20 cellular contexts compared by ENCODE assay signal in genomic region chr2:133788391-133788790, GRCh38.
"Had no signal": no experiment of that assay in that cellular context is flagged by ENCODE, and none has a peak within 500 bp of the region (broad histone marks: within the 10 kb centered on the region; RNA-seq: fewer than 3 reads in every experiment).

No MANE protein-coding gene starts in this region.

- H3K4me3 Mint-ChIP-seq: activated naive CD8-positive, alpha-beta T cell treated with anti-CD3 and anti-CD28 coated beads, Interleukin-2, amount 50 U/mL, for 24 hours; activated T-helper 17 cell treated with anti-CD3 and anti-CD28 coated beads, Interleukin-2, amount 50 U/mL, for 72 hours; natural killer cell treated with Interleukin-12 subunit alpha and Interleukin-12 subunit beta and Interleukin-15 and Interleukin-18, amount 100 ng/mL, for 72 hours; T-cell had no signal

- H3K4me1 Mint-ChIP-seq: activated naive CD8-positive, alpha-beta T cell treated with anti-CD3 and anti-CD28 coated beads, Interleukin-2, amount 50 U/mL, for 24 hours; activated T-helper 17 cell treated with anti-CD3 and anti-CD28 coated beads, Interleukin-2, amount 50 U/mL, for 72 hours; T-cell had no signal

- H3K27me3 ChIP-seq: ascending aorta, dorsolateral prefrontal cortex had no signal

- H3K4me1 ChIP-seq: ascending aorta had no signal

- H3K36me3 Mint-ChIP-seq: natural killer cell treated with Interleukin-12 subunit alpha and Interleukin-12 subunit beta and Interleukin-15 and Interleukin-18, amount 100 ng/mL, for 72 hours; T-cell had no signal

- H3K27ac ChIP-seq: ascending aorta, dorsolateral prefrontal cortex, skin epidermis had no signal

- H3K27ac Mint-ChIP-seq: activated naive CD8-positive, alpha-beta T cell treated with anti-CD3 and anti-CD28 coated beads, Interleukin-2, amount 50 U/mL, for 24 hours; activated T-helper 17 cell treated with anti-CD3 and anti-CD28 coated beads, Interleukin-2, amount 50 U/mL, for 72 hours; natural killer cell treated with Interleukin-12 subunit alpha and Interleukin-12 subunit beta and Interleukin-15 and Interleukin-18, amount 100 ng/mL, for 72 hours; T-cell had no signal

- H3K9me3 Mint-ChIP-seq: activated T-helper 17 cell treated with anti-CD3 and anti-CD28 coated beads, Interleukin-2, amount 50 U/mL, for 72 hours had no signal

- H3K4me3 ChIP-seq: ascending aorta, dorsolateral prefrontal cortex, skin epidermis had no signal

- DNase-seq: activated CD4-positive, alpha-beta T cell treated with anti-CD3 and anti-CD28 coated beads, Interleukin-2, amount 50 U/mL, for 1 hour; activated CD8-positive, alpha-beta memory T cell treated with anti-CD3 and anti-CD28 coated beads for 24 hours; activated naive CD4-positive, alpha-beta T cell treated with Interleukin-2 at 50 U/mL for 16 hours; activated naive CD8-positive, alpha-beta T cell treated with anti-CD3 and anti-CD28 coated beads, Interleukin-2, amount 50 U/mL, for 24 hours; activated T-cell treated with anti-CD3 and anti-CD28 coated beads for 4 hours; dorsolateral prefrontal cortex; erythroblast; left ventricle myocardium superior; mesendoderm; nucleus accumbens; stimulated activated CD4-positive, alpha-beta T cell treated with anti-CD3 and anti-CD28 coated beads, Interleukin-4, amount 100 ng/mL, for 24 hours; stimulated activated naive CD4-positive, alpha-beta T cell treated with Interleukin-2 at 50 U/mL for 16 hours; substantia nigra; T-cell; T-helper 9 cell; trophoblast cell had no signal

- H3K36me3 ChIP-seq: ascending aorta had no signal
